ENCODE assay signal across 21 cellular contexts in the genomic region with DNA sequence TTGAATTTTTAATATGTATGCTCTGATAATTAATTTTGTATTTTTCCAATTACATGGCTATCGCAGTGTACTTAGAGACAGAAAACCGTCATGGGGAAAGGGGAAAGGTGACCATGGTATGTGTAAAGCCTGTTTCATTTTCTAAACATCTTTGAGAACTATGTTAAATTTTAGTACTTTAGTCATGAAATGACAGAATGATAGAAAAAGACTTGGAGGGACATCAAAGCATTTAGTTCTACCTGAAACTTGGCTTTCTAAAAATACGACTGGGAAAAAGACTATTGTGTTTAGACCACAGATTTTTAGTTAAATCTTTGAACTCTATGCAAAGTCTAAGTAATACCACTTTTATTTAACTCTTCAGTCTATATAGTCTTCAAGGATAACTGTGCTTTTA.
DNase-seq lines count a peak whose midpoint lies in the region; ATAC-seq and FAIRE-seq lines count a peak whose summit lies in the region.
"Had no signal": no experiment of that assay in that cellular context is flagged by ENCODE, and none has a peak within 500 bp of the region (broad histone marks: within the 10 kb centered on the region; RNA-seq: fewer than 3 reads in every experiment).

No MANE protein-coding gene starts in this region.

- peaks cover 4% of the 10 kb centered on the region for H3K9me3 Mint-ChIP-seq in activated naive CD8-positive, alpha-beta T cell treated with anti-CD3 and anti-CD28 coated beads, Interleukin-2, amount 50 U/mL, for 24 hours

- peaks cover 94% of the 10 kb centered on the region for H3K4me1 Mint-ChIP-seq in activated naive CD8-positive, alpha-beta T cell treated with anti-CD3 and anti-CD28 coated beads, Interleukin-2, amount 50 U/mL, for 24 hours

- no peaks in the 10 kb centered on the region for H3K27me3 Mint-ChIP-seq in activated naive CD8-positive, alpha-beta T cell treated with anti-CD3 and anti-CD28 coated beads, Interleukin-2, amount 50 U/mL, for 24 hours
- H3K27me3 Mint-ChIP-seq: memory B cell; natural killer cell treated with Interleukin-12 subunit alpha and Interleukin-12 subunit beta and Interleukin-15 and Interleukin-18, amount 100 ng/mL, for 72 hours had no signal

- DNase-seq in GM19239 (ENCODE audit: insufficient read length, low spot score): no peak
- no peak for DNase-seq in activated naive CD8-positive, alpha-beta T cell treated with anti-CD3 and anti-CD28 coated beads, Interleukin-2, amount 50 U/mL, for 24 hours
- no peak for DNase-seq in NCI-H2196 treated with DMSO at 0.1 percent for 48 hours (lab: John Stamatoyannopoulos, UW; ENCODE audit: unreplicated experiment)
- DNase-seq in C1 segment of cervical spinal cord (lab: John Stamatoyannopoulos, UW): no peak
- DNase-seq: activated CD8-positive, alpha-beta memory T cell treated with anti-CD3 and anti-CD28 coated beads for 24 hours; activated gamma-delta T cell treated with Interleukin-2 at 50 U/mL for 16 hours; body of pancreas; colonic mucosa; hippocampal formation; NCI-H446; posterior cingulate gyrus; stimulated activated CD4-positive, alpha-beta T cell treated with anti-CD3 and anti-CD28 coated beads, Interleukin-4, amount 100 ng/mL, for 24 hours had no signal

- H3K4me3 Mint-ChIP-seq in activated naive CD8-positive, alpha-beta T cell treated with anti-CD3 and anti-CD28 coated beads, Interleukin-2, amount 50 U/mL, for 24 hours: peak overlapping the region; percentile 48
- H3K4me3 Mint-ChIP-seq: memory B cell; natural killer cell treated with Interleukin-12 subunit alpha and Interleukin-12 subunit beta and Interleukin-15 and Interleukin-18, amount 100 ng/mL, for 72 hours had no signal

- ATAC-seq in GM18499 (IDR thresholded peaks at IDR 0.05; ENCODE audit: insufficient read depth, unreplicated experiment) (peak; percentile 46), HG02884 (IDR thresholded peaks at IDR 0.05; ENCODE audit: unreplicated experiment) (peak; percentile 61), HG03460 (IDR thresholded peaks at IDR 0.05; ENCODE audit: unreplicated experiment) (no peak)
- ATAC-seq in activated naive CD8-positive, alpha-beta T cell treated with anti-CD3 and anti-CD28 coated beads, Interleukin-2, amount 50 U/mL, for 24 hours: peak; percentile 18
- ATAC-seq: body of pancreas; natural killer cell treated with Interleukin-12 subunit alpha and Interleukin-12 subunit beta and Interleukin-15 and Interleukin-18, amount 100 ng/mL, for 72 hours; Right ventricle myocardium inferior had no signal

- peak overlapping the region; percentile 91 for H3K27ac Mint-ChIP-seq in activated naive CD8-positive, alpha-beta T cell treated with anti-CD3 and anti-CD28 coated beads, Interleukin-2, amount 50 U/mL, for 24 hours
- H3K27ac Mint-ChIP-seq: memory B cell had no signal

- peak; percentile 89 for FAIRE-seq in GM19239 (lab: Jason Lieb, UNC)
- FAIRE-seq: G401.6, H54, keratinocyte had no signal

- peaks cover 25% of the 10 kb centered on the region for H3K36me3 Mint-ChIP-seq in activated naive CD8-positive, alpha-beta T cell treated with anti-CD3 and anti-CD28 coated beads, Interleukin-2, amount 50 U/mL, for 24 hours (ENCODE audit: low read depth)
